ENCODE assay signal across 10 cellular contexts in genomic region chr6:99612551-99613397, GRCh38. TPM values are rescaled to one million over a fixed set of nuclear protein-coding genes. Genes with fewer than 3 reads are reported as not detected.
A peak's percentile ranks its signal among the peaks of the same experiment; 100 is the strongest.
DNase-seq lines count a peak whose midpoint lies in the region; ATAC-seq and TF ChIP-seq lines count a peak whose summit lies in the region.
"Had no signal": no experiment of that assay in that cellular context is flagged by ENCODE, and none has a peak within 500 bp of the region (broad histone marks: within the 10 kb centered on the region; RNA-seq: fewer than 3 reads in every experiment).

No MANE protein-coding gene starts in this region.

- CTCF ChIA-PET in activated CD8-positive, alpha-beta T cell treated with anti-CD3 and anti-CD28 coated beads for 36 hours (lab: Charles Lee): interaction anchor here (1.5 to 2.0 kb wide), 3 partner anchors 24 to 44 kb away, joined by 3 to 14 read pairs (median 8); partner anchors contain the start of gene CCNC
- CTCF ChIA-PET in activated CD8-positive, alpha-beta T cell treated with anti-CD3 and anti-CD28 coated beads, Interleukin-2, amount 10 ng/mL, durations not matched to agents 7 days and 5 days (lab: Charles Lee): interaction anchor here (0.8 to 2.9 kb wide), 2 partner anchors 24 to 93 kb away, joined by 4 to 15 read pairs; no protein-coding TSS in a partner anchor

- DNase-seq in activated CD8-positive, alpha-beta T cell treated with anti-CD3 and anti-CD28 coated beads for 36 hours: no peak
- no peak for DNase-seq in activated CD8-positive, alpha-beta T cell treated with anti-CD3 and anti-CD28 coated beads, Interleukin-2, amount 10 ng/mL, durations not matched to agents 7 days and 5 days
- DNase-seq in MG63 (no peak), mesenteric fat pad (ENCODE audit: low spot score) (no peak), DMS79 (lab: John Stamatoyannopoulos, UW) (no peak), glomerular visceral epithelial cell (ENCODE audit: extremely low spot score) (no peak)
- DNase-seq: DND-41 had no signal

- intact Hi-C loops in activated CD8-positive, alpha-beta T cell treated with anti-CD3 and anti-CD28 coated beads for 36 hours (cut with micrococcal nuclease): loop anchor here (5.0 kb wide), 2 partner anchors 780 to 855 kb away; partner anchors contain the start of gene POU3F2

- ATAC-seq in activated CD8-positive, alpha-beta T cell treated with anti-CD3 and anti-CD28 coated beads for 36 hours: no peak
- ATAC-seq in activated CD8-positive, alpha-beta T cell treated with anti-CD3 and anti-CD28 coated beads, Interleukin-2, amount 10 ng/mL, durations not matched to agents 7 days and 5 days: no peak
- no peak for ATAC-seq in gastroesophageal sphincter

- peak overlapping the region; percentile 12 for H3K4me3 Mint-ChIP-seq in activated CD8-positive, alpha-beta T cell treated with anti-CD3 and anti-CD28 coated beads for 36 hours
- no peak overlapping the region for H3K4me3 Mint-ChIP-seq in activated CD8-positive, alpha-beta T cell treated with anti-CD3 and anti-CD28 coated beads, Interleukin-2, amount 10 ng/mL, durations not matched to agents 7 days and 5 days

- TF ChIP-seq POLR2A in gastroesophageal sphincter (IDR thresholded peaks at IDR 0.05): no peak

- H3K27me3 ChIP-seq in MG63: peaks cover 71% of the 10 kb centered on the region
- peaks cover 100% of the 10 kb centered on the region for H3K27me3 ChIP-seq in gastroesophageal sphincter
- H3K27me3 ChIP-seq in subcutaneous abdominal adipose tissue (ENCODE audit: control insufficient read depth in 5 of 5, insufficient read depth in 4 of 5, low read length in 5 of 5): peaks cover 63 to 90% (median 77%) of the 10 kb centered on the region in 5 donors

- TF ChIP-seq EP300 in gastroesophageal sphincter (IDR thresholded peaks at IDR 0.05): no peak

- H3K36me3 ChIP-seq in MG63 (no peaks in the 10 kb centered on the region), gastroesophageal sphincter (no peaks in the 10 kb centered on the region), subcutaneous abdominal adipose tissue (ENCODE audit: control insufficient read depth in 5 of 5, insufficient read depth in 5 of 5, low read length in 5 of 5) (no peaks in the 10 kb centered on the region)

- no peaks in the 10 kb centered on the region for H3K9me3 ChIP-seq in MG63
- no peaks in the 10 kb centered on the region for H3K9me3 ChIP-seq in gastroesophageal sphincter
- H3K9me3 ChIP-seq in subcutaneous abdominal adipose tissue (ENCODE audit: control insufficient read depth in 5 of 5, low read length in 5 of 5): peaks cover 0 to 2% (median 0%) of the 10 kb centered on the region in 5 donors

- H3K4me1 Mint-ChIP-seq in activated CD8-positive, alpha-beta T cell treated with anti-CD3 and anti-CD28 coated beads for 36 hours (ENCODE audit: low read depth): peaks cover 30% of the 10 kb centered on the region
- H3K4me1 Mint-ChIP-seq in activated CD8-positive, alpha-beta T cell treated with anti-CD3 and anti-CD28 coated beads, Interleukin-2, amount 10 ng/mL, durations not matched to agents 7 days and 5 days (ENCODE audit: low read depth): peaks cover 35% of the 10 kb centered on the region

- H3K27ac ChIP-seq in gastroesophageal sphincter: no peak overlapping the region
- H3K27ac ChIP-seq in subcutaneous abdominal adipose tissue (ENCODE audit: low read depth, low read length): no peak overlapping the region

- no peak for TF ChIP-seq CTCF in activated CD8-positive, alpha-beta T cell treated with anti-CD3 and anti-CD28 coated beads for 36 hours (IDR thresholded peaks at IDR 0.05)
- no peak for TF ChIP-seq CTCF in gastroesophageal sphincter (IDR thresholded peaks at IDR 0.05)

- peaks cover 74% of the 10 kb centered on the region for H3K27me3 Mint-ChIP-seq in activated CD8-positive, alpha-beta T cell treated with anti-CD3 and anti-CD28 coated beads for 36 hours
- peaks cover 74% of the 10 kb centered on the region for H3K27me3 Mint-ChIP-seq in activated CD8-positive, alpha-beta T cell treated with anti-CD3 and anti-CD28 coated beads, Interleukin-2, amount 10 ng/mL, durations not matched to agents 7 days and 5 days (ENCODE audit: low read depth)

- no peak overlapping the region for H3K9ac ChIP-seq in subcutaneous abdominal adipose tissue (ENCODE audit: low read length in 5 of 5)

- WGBS in gastroesophageal sphincter (ENCODE audit: low coverage in 1 of 2), 2 donors: 10 to 18% methylated on average over 9 to 18 of the region's 55 CpGs

- H3K4me1 ChIP-seq in gastroesophageal sphincter (peaks cover 0 to 33% (median 21%) of the 10 kb centered on the region in 3 donors), subcutaneous abdominal adipose tissue (ENCODE audit: control insufficient read depth in 5 of 5, insufficient read depth in 5 of 5, low read length in 5 of 5) (peaks cover 0 to 24% (median 24%) of the 10 kb centered on the region in 5 donors)

- H3K27ac Mint-ChIP-seq in activated CD8-positive, alpha-beta T cell treated with anti-CD3 and anti-CD28 coated beads for 36 hours: no peak overlapping the region
- no peak overlapping the region for H3K27ac Mint-ChIP-seq in activated CD8-positive, alpha-beta T cell treated with anti-CD3 and anti-CD28 coated beads, Interleukin-2, amount 10 ng/mL, durations not matched to agents 7 days and 5 days

- H3K36me3 Mint-ChIP-seq in activated CD8-positive, alpha-beta T cell treated with anti-CD3 and anti-CD28 coated beads for 36 hours (ENCODE audit: low read depth): peaks cover 3% of the 10 kb centered on the region
- H3K36me3 Mint-ChIP-seq in activated CD8-positive, alpha-beta T cell treated with anti-CD3 and anti-CD28 coated beads, Interleukin-2, amount 10 ng/mL, durations not matched to agents 7 days and 5 days (ENCODE audit: low read depth): peaks cover 4% of the 10 kb centered on the region
- H3K36me3 Mint-ChIP-seq: natural killer cell treated with Interleukin-12 subunit alpha and Interleukin-12 subunit beta and Interleukin-15 and Interleukin-18, amount 100 ng/mL, for 72 hours had no signal

- H3K4me3 ChIP-seq in MG63: peak overlapping the region; percentile 34
- peak overlapping the region; percentile 16 to 54 for H3K4me3 ChIP-seq in gastroesophageal sphincter
- H3K4me3 ChIP-seq in subcutaneous abdominal adipose tissue (ENCODE audit: low read depth in 1 of 5, low read length in 5 of 5): peak overlapping the region in 4 of 5 donors; percentile 20 to 67 (median 58)

- H3K9me3 Mint-ChIP-seq in activated CD8-positive, alpha-beta T cell treated with anti-CD3 and anti-CD28 coated beads for 36 hours: peaks cover 3% of the 10 kb centered on the region
- no peaks in the 10 kb centered on the region for H3K9me3 Mint-ChIP-seq in activated CD8-positive, alpha-beta T cell treated with anti-CD3 and anti-CD28 coated beads, Interleukin-2, amount 10 ng/mL, durations not matched to agents 7 days and 5 days (ENCODE audit: insufficient read depth)
- H3K9me3 Mint-ChIP-seq: natural killer cell treated with Interleukin-12 subunit alpha and Interleukin-12 subunit beta and Interleukin-15 and Interleukin-18, amount 100 ng/mL, for 72 hours had no signal

- POLR2A ChIA-PET in activated CD8-positive, alpha-beta T cell treated with anti-CD3 and anti-CD28 coated beads for 36 hours (lab: Charles Lee): interaction anchor here (0.8 to 1.5 kb wide), 2 partner anchors 44 to 90 kb away, joined by 3 to 7 read pairs; partner anchors contain the start of gene CCNC
- POLR2A ChIA-PET in activated CD8-positive, alpha-beta T cell treated with anti-CD3 and anti-CD28 coated beads, Interleukin-2, amount 10 ng/mL, durations not matched to agents 7 days and 5 days (lab: Charles Lee): no interaction called here

RNA-seq across cellular contexts. Expression of gene PRDM13, which starts 6.1 kb away (rescaled TPM):
- total RNA-seq in activated CD8-positive, alpha-beta T cell treated with anti-CD3 and anti-CD28 coated beads for 36 hours: not detected
- total RNA-seq in activated CD8-positive, alpha-beta T cell treated with anti-CD3 and anti-CD28 coated beads, Interleukin-2, amount 10 ng/mL, durations not matched to agents 7 days and 5 days: not detected
- total RNA-seq in MG63 (2014; rRNA removed; shearing (Covaris generic); ENCODE audit: low replicate concordance): 0.07 TPM in 1 of 2 replicates, not detected in the other
- total RNA-seq in gastroesophageal sphincter (not detected), mesenteric fat pad (not detected)
- total RNA-seq: natural killer cell treated with Interleukin-12 subunit alpha and Interleukin-12 subunit beta and Interleukin-15 and Interleukin-18, amount 100 ng/mL, for 72 hours had no signal

RNA-seq across cellular contexts. Expression of gene CCNC, which starts 44.3 kb away (rescaled TPM):
- total RNA-seq in activated CD8-positive, alpha-beta T cell treated with anti-CD3 and anti-CD28 coated beads for 36 hours: 10 to 100 TPM; 72.3 to 75.4 TPM
- total RNA-seq in activated CD8-positive, alpha-beta T cell treated with anti-CD3 and anti-CD28 coated beads, Interleukin-2, amount 10 ng/mL, durations not matched to agents 7 days and 5 days: 10 to 100 TPM; 36.8 to 38.7 TPM
- 129 and 226 TPM in 2 replicates for total RNA-seq in MG63 (2014; rRNA removed; shearing (Covaris generic); ENCODE audit: low replicate concordance)
- 10 to 100 TPM; 31.6 to 66.2 (median 40.4) TPM for total RNA-seq in gastroesophageal sphincter
- 45.3 TPM for total RNA-seq in mesenteric fat pad
